1 cellular context compared by ENCODE assay signal in the genomic region with DNA sequence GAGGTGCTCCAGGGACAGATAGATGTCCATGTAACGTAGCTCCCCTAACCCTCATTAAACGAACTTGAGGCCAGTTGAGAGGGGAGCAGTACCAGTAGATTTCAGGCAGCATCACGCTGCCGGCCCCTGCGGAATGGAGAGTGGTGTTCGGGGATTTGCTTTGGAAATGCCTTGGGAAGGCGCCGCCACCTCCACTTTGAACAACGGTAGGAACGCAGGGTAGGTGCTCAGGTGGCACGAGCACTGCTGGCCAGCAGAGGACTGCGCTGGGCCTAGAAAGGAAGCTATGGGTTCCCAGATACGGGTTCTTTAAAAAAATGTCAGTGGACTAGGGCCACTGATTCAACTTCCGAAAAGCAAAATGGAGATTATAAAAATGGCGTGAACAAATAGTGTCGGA.
A peak's percentile ranks its signal among the peaks of the same experiment; 100 is the strongest.
TF ChIP-seq lines count a peak whose summit lies in the region.

No MANE protein-coding gene starts in this region.

TF ChIP-seq in A549, 52 proteins besides CTCF, POLR2A, EP300 and RAD21:
- TF ChIP-seq HES2 (IDR thresholded peaks at IDR 0.05) (no peak), HEYL (CRISPR knock-in tag; IDR thresholded peaks at IDR 0.05) (no peak), MAX (IDR thresholded peaks at IDR 0.05) (peak; percentile 50; the same call in 1 of the 2 replicates)
TF ChIP-seq in A549: peak in this region for 1.
